ENCODE assay signal across 16 cellular contexts in genomic region chr22:19625331-19626041, GRCh38.
A peak's percentile ranks its signal among the peaks of the same experiment; 100 is the strongest.
DNase-seq lines count a peak whose midpoint lies in the region; ATAC-seq, FAIRE-seq and TF ChIP-seq lines count a peak whose summit lies in the region.
"Had no signal": no experiment of that assay in that cellular context is flagged by ENCODE, and none has a peak within 500 bp of the region (broad histone marks: within the 10 kb centered on the region; RNA-seq: fewer than 3 reads in every experiment).

No MANE protein-coding gene starts in this region.

- H3K9ac ChIP-seq in kidney (ENCODE audit: low read length in 2 of 2) (no peak overlapping the region), mammary epithelial cell (ENCODE audit: insufficient read depth, low read length) (no peak overlapping the region)

- H3K36me3 ChIP-seq in kidney (ENCODE audit: control insufficient read depth in 1 of 2, insufficient read depth in 2 of 2, low read length in 2 of 2) (no peaks in the 10 kb centered on the region), upper lobe of right lung (no peaks in the 10 kb centered on the region), mammary epithelial cell (ENCODE audit: insufficient read depth, low read length) (no peaks in the 10 kb centered on the region)
- H3K36me3 ChIP-seq: HAP-1 had no signal

- POLR2A ChIA-PET in activated CD8-positive, alpha-beta T cell treated with anti-CD3 and anti-CD28 coated beads, Interleukin-2, amount 10 ng/mL, durations not matched to agents 7 days and 5 days (lab: Charles Lee): no interaction called here
- POLR2A ChIA-PET in activated CD8-positive, alpha-beta T cell treated with anti-CD3 and anti-CD28 coated beads for 36 hours (lab: Charles Lee): no interaction called here

- H3K4me3 ChIP-seq in kidney (ENCODE audit: low read length in 2 of 2): no peak overlapping the region
- no peak overlapping the region for H3K4me3 ChIP-seq in upper lobe of right lung
- H3K4me3 ChIP-seq in foreskin fibroblast (ENCODE audit: low read depth in 1 of 2, low read length in 2 of 2): no peak overlapping the region
- H3K4me3 ChIP-seq in mammary epithelial cell (replicated peaks in 1 of 3; ENCODE audit: insufficient read depth in 1 of 3, low read depth in 2 of 3, low read length in 3 of 3): no peak overlapping the region
- H3K4me3 ChIP-seq: GM23338, HAP-1 had no signal

- H3K4me1 ChIP-seq in kidney (ENCODE audit: control insufficient read depth in 1 of 2, insufficient read depth in 1 of 2, low read depth in 1 of 2, low read length in 2 of 2): no peaks in the 10 kb centered on the region
- peaks cover 17% of the 10 kb centered on the region for H3K4me1 ChIP-seq in upper lobe of right lung
- H3K4me1 ChIP-seq in mammary epithelial cell (ENCODE audit: insufficient read depth, low read length): no peaks in the 10 kb centered on the region
- H3K4me1 ChIP-seq: HAP-1 had no signal

- dilution Hi-C loops in mammary epithelial cell (cut with HindIII; ENCODE audit: low sequenced_read_pairs): loop anchor here (5.0 kb wide), 1 partner anchor 33 kb away; no protein-coding TSS in a partner anchor

- H3K27me3 ChIP-seq in upper lobe of right lung (no peaks in the 10 kb centered on the region), mammary epithelial cell (ENCODE audit: insufficient read depth, low read length) (peaks cover 3% of the 10 kb centered on the region)

- CTCF ChIA-PET in activated CD8-positive, alpha-beta T cell treated with anti-CD3 and anti-CD28 coated beads, Interleukin-2, amount 10 ng/mL, durations not matched to agents 7 days and 5 days (lab: Charles Lee): no interaction called here
- CTCF ChIA-PET in activated CD8-positive, alpha-beta T cell treated with anti-CD3 and anti-CD28 coated beads for 36 hours (lab: Charles Lee): no interaction called here
- CTCF ChIA-PET in mammary epithelial cell (lab: Charles Lee; ENCODE audit: low non-redundant PET): no interaction called here

- no peak overlapping the region for H3K4me3 Mint-ChIP-seq in activated CD8-positive, alpha-beta T cell treated with anti-CD3 and anti-CD28 coated beads, Interleukin-2, amount 10 ng/mL, durations not matched to agents 7 days and 5 days
- no peak overlapping the region for H3K4me3 Mint-ChIP-seq in activated CD8-positive, alpha-beta T cell treated with anti-CD3 and anti-CD28 coated beads for 36 hours
- no peak overlapping the region for H3K4me3 Mint-ChIP-seq in brain
- H3K4me3 Mint-ChIP-seq: CD4-positive, alpha-beta T cell; GM23338 had no signal

- H3K4me1 Mint-ChIP-seq in activated CD8-positive, alpha-beta T cell treated with anti-CD3 and anti-CD28 coated beads, Interleukin-2, amount 10 ng/mL, durations not matched to agents 7 days and 5 days (ENCODE audit: low read depth): no peaks in the 10 kb centered on the region
- H3K4me1 Mint-ChIP-seq in activated CD8-positive, alpha-beta T cell treated with anti-CD3 and anti-CD28 coated beads for 36 hours (ENCODE audit: low read depth): no peaks in the 10 kb centered on the region
- H3K4me1 Mint-ChIP-seq in brain: peaks cover 59% of the 10 kb centered on the region

- peak overlapping the region; percentile 7 for H3K27ac Mint-ChIP-seq in activated CD8-positive, alpha-beta T cell treated with anti-CD3 and anti-CD28 coated beads, Interleukin-2, amount 10 ng/mL, durations not matched to agents 7 days and 5 days
- no peak overlapping the region for H3K27ac Mint-ChIP-seq in activated CD8-positive, alpha-beta T cell treated with anti-CD3 and anti-CD28 coated beads for 36 hours
- H3K27ac Mint-ChIP-seq in brain: peak overlapping the region in 3 of 5 experiments; percentile 26 to 68 (median 60)
- H3K27ac Mint-ChIP-seq: CD4-positive, alpha-beta T cell; GM23338 had no signal

- H3K9me3 ChIP-seq in kidney (ENCODE audit: control insufficient read depth in 1 of 2, low read length in 2 of 2) (no peaks in the 10 kb centered on the region), upper lobe of right lung (no peaks in the 10 kb centered on the region), mammary epithelial cell (replicated peaks; ENCODE audit: insufficient read depth, low read length) (no peaks in the 10 kb centered on the region)
- H3K9me3 ChIP-seq: HAP-1 had no signal

- intact Hi-C loops in activated CD8-positive, alpha-beta T cell treated with anti-CD3 and anti-CD28 coated beads for 36 hours (cut with micrococcal nuclease): no loop called here
- intact Hi-C loops in kidney (cut with DNase I): loop anchor here (10.0 kb wide), 1 partner anchor 131 kb away; no protein-coding TSS in a partner anchor
- intact Hi-C loops in upper lobe of right lung (cut with DNase I): no loop called here
- intact Hi-C loops in mammary epithelial cell (cut with micrococcal nuclease): no loop called here

- H3K79me2 ChIP-seq in mammary epithelial cell (ENCODE audit: insufficient read depth, low read length): no peaks in the 10 kb centered on the region

- no peaks in the 10 kb centered on the region for H4K20me1 ChIP-seq in mammary epithelial cell (ENCODE audit: insufficient read depth, low read length)

- 52% methylated on average over 6 of the region's 11 CpGs for WGBS in mammary epithelial cell (ENCODE audit: low coverage, missing lambda C conversion rate)

- H3K36me3 Mint-ChIP-seq in activated CD8-positive, alpha-beta T cell treated with anti-CD3 and anti-CD28 coated beads, Interleukin-2, amount 10 ng/mL, durations not matched to agents 7 days and 5 days (ENCODE audit: low read depth): no peaks in the 10 kb centered on the region
- no peaks in the 10 kb centered on the region for H3K36me3 Mint-ChIP-seq in activated CD8-positive, alpha-beta T cell treated with anti-CD3 and anti-CD28 coated beads for 36 hours (ENCODE audit: low read depth)
- no peaks in the 10 kb centered on the region for H3K36me3 Mint-ChIP-seq in brain

- H3K9me3 Mint-ChIP-seq in activated CD8-positive, alpha-beta T cell treated with anti-CD3 and anti-CD28 coated beads, Interleukin-2, amount 10 ng/mL, durations not matched to agents 7 days and 5 days (ENCODE audit: insufficient read depth): no peaks in the 10 kb centered on the region
- no peaks in the 10 kb centered on the region for H3K9me3 Mint-ChIP-seq in activated CD8-positive, alpha-beta T cell treated with anti-CD3 and anti-CD28 coated beads for 36 hours
- peaks cover 0 to 3% (median 0%) of the 10 kb centered on the region in 5 experiments for H3K9me3 Mint-ChIP-seq in brain
- H3K9me3 Mint-ChIP-seq: CD4-positive, alpha-beta T cell; GM23338 had no signal

- H2AFZ ChIP-seq in mammary epithelial cell (ENCODE audit: low read depth, low read length): no peak overlapping the region
- H2AFZ ChIP-seq: GM23338 had no signal

- FAIRE-seq in kidney (lab: Jason Lieb, UNC): no peak
- FAIRE-seq: HTR-8/SVneo had no signal

- no peaks in the 10 kb centered on the region for H3K27me3 Mint-ChIP-seq in activated CD8-positive, alpha-beta T cell treated with anti-CD3 and anti-CD28 coated beads, Interleukin-2, amount 10 ng/mL, durations not matched to agents 7 days and 5 days (ENCODE audit: low read depth)
- peaks cover 1% of the 10 kb centered on the region for H3K27me3 Mint-ChIP-seq in activated CD8-positive, alpha-beta T cell treated with anti-CD3 and anti-CD28 coated beads for 36 hours
- peaks cover 10% of the 10 kb centered on the region for H3K27me3 Mint-ChIP-seq in brain
- H3K27me3 Mint-ChIP-seq: CD4-positive, alpha-beta T cell had no signal

- H3K27ac ChIP-seq in kidney (ENCODE audit: low read depth in 2 of 2, low read length in 2 of 2): no peak overlapping the region
- no peak overlapping the region for H3K27ac ChIP-seq in upper lobe of right lung
- no peak overlapping the region for H3K27ac ChIP-seq in mammary epithelial cell (ENCODE audit: insufficient read depth, low read depth, low read length)

- no peak for DNase-seq in activated CD8-positive, alpha-beta T cell treated with anti-CD3 and anti-CD28 coated beads, Interleukin-2, amount 10 ng/mL, durations not matched to agents 7 days and 5 days
- no peak for DNase-seq in activated CD8-positive, alpha-beta T cell treated with anti-CD3 and anti-CD28 coated beads for 36 hours
- DNase-seq in kidney: peak; percentile 66
- DNase-seq in upper lobe of right lung: peak; percentile 54
- no peak for DNase-seq in foreskin fibroblast
- no peak for DNase-seq in mammary epithelial cell
- DNase-seq: ACHN; C1 segment of cervical spinal cord; Calu3; CD4-positive, alpha-beta T cell; DMS 273 treated with DMSO at 0.1 percent for 48 hours had no signal

- no peak for TF ChIP-seq CTCF in activated CD8-positive, alpha-beta T cell treated with anti-CD3 and anti-CD28 coated beads for 36 hours (IDR thresholded peaks at IDR 0.05)
- TF ChIP-seq CTCF in brain (conservative IDR thresholded peaks at IDR 0.05): no peak
- no peak for TF ChIP-seq CTCF in kidney (IDR thresholded peaks at IDR 0.05; ENCODE audit: borderline replicate concordance, extremely low read depth, insufficient read depth)
- TF ChIP-seq CTCF in upper lobe of right lung (IDR thresholded peaks at IDR 0.05): no peak
- no peak for TF ChIP-seq CTCF in foreskin fibroblast (IDR thresholded peaks at IDR 0.05; ENCODE audit: low read depth, low read length)
- no peak for TF ChIP-seq CTCF in mammary epithelial cell (conservative IDR thresholded peaks at IDR 0.05 in 1 of 2, IDR thresholded peaks at IDR 0.05 in 1 of 2; ENCODE audit: extremely low read depth in 1 of 2, insufficient read depth in 1 of 2, low read depth in 1 of 2, low read length in 2 of 2)

- in situ Hi-C loops in mammary epithelial cell (cut with MboI; ENCODE audit: low sequenced_read_pairs in 2 of 2): loop anchor here (5.0 to 25.0 kb wide), 4 partner anchors 121 to 438 kb away; partner anchors contain the start of gene SLC25A1 (in 1 of the 2)

- no peak for ATAC-seq in activated CD8-positive, alpha-beta T cell treated with anti-CD3 and anti-CD28 coated beads, Interleukin-2, amount 10 ng/mL, durations not matched to agents 7 days and 5 days
- no peak for ATAC-seq in activated CD8-positive, alpha-beta T cell treated with anti-CD3 and anti-CD28 coated beads for 36 hours
- ATAC-seq in upper lobe of right lung: no peak
- no peak for ATAC-seq in GM21360 (IDR thresholded peaks at IDR 0.05; ENCODE audit: unreplicated experiment)
- ATAC-seq: GM23338 had no signal

- no TSS peak for BruUV-seq in mammary epithelial cell (replicated peaks; lab: Mats Ljungman, UMichigan)

- H3K4me2 ChIP-seq in mammary epithelial cell (ENCODE audit: insufficient read depth, low read depth, low read length): no peak overlapping the region
- H3K4me2 ChIP-seq: GM23338 had no signal

Comparison
In these comparisons a context has a peak if more than half of its experiments do, and no peak if none do; other contexts are left out.
1. DNase-seq: peak in kidney (single experiment) and upper lobe of right lung (single experiment); none in activated CD8-positive, alpha-beta T cell treated with anti-CD3 and anti-CD28 coated beads, Interleukin-2, amount 10 ng/mL, durations not matched to agents 7 days and 5 days (single experiment), activated CD8-positive, alpha-beta T cell treated with anti-CD3 and anti-CD28 coated beads for 36 hours (single experiment), foreskin fibroblast (0 of 2) and mammary epithelial cell (single experiment).